In genomic region chr6:161838306-161839035, GRCh38 we compare ENCODE assay signal across 1 cellular context.
TF ChIP-seq lines count a peak whose summit lies in the region.

No MANE protein-coding gene starts in this region.

TF ChIP-seq in HepG2, 621 proteins besides CTCF, POLR2A, EP300 and RAD21 (continued from another document and continues in another):
- no peak for TF ChIP-seq ZNF484 (CRISPR knock-in tag; IDR thresholded peaks at IDR 0.05; ENCODE audit: borderline replicate concordance, low read depth)
- TF ChIP-seq, protein P1, sequence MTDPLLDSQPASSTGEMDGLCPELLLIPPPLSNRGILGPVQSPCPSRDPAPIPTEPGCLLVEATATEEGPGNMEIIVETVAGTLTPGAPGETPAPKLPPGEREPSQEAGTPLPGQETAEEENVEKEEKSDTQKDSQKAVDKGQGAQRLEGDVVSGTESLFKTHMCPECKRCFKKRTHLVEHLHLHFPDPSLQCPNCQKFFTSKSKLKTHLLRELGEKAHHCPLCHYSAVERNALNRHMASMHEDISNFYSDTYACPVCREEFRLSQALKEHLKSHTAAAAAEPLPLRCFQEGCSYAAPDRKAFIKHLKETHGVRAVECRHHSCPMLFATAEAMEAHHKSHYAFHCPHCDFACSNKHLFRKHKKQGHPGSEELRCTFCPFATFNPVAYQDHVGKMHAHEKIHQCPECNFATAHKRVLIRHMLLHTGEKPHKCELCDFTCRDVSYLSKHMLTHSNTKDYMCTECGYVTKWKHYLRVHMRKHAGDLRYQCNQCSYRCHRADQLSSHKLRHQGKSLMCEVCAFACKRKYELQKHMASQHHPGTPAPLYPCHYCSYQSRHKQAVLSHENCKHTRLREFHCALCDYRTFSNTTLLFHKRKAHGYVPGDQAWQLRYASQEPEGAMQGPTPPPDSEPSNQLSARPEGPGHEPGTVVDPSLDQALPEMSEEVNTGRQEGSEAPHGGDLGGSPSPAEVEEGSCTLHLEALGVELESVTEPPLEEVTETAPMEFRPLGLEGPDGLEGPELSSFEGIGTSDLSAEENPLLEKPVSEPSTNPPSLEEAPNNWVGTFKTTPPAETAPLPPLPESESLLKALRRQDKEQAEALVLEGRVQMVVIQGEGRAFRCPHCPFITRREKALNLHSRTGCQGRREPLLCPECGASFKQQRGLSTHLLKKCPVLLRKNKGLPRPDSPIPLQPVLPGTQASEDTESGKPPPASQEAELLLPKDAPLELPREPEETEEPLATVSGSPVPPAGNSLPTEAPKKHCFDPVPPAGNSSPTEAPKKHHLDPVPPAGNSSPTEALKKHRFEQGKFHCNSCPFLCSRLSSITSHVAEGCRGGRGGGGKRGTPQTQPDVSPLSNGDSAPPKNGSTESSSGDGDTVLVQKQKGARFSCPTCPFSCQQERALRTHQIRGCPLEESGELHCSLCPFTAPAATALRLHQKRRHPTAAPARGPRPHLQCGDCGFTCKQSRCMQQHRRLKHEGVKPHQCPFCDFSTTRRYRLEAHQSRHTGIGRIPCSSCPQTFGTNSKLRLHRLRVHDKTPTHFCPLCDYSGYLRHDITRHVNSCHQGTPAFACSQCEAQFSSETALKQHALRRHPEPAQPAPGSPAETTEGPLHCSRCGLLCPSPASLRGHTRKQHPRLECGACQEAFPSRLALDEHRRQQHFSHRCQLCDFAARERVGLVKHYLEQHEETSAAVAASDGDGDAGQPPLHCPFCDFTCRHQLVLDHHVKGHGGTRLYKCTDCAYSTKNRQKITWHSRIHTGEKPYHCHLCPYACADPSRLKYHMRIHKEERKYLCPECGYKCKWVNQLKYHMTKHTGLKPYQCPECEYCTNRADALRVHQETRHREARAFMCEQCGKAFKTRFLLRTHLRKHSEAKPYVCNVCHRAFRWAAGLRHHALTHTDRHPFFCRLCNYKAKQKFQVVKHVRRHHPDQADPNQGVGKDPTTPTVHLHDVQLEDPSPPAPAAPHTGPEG (CRISPR knock-in tag; IDR thresholded peaks at IDR 0.05), result no peak
- no peak for TF ChIP-seq SIN3A (IDR thresholded peaks at IDR 0.05; ENCODE audit: borderline replicate concordance, low read depth, low read length)
- no peak for TF ChIP-seq KAT7 (CRISPR knock-in tag; IDR thresholded peaks at IDR 0.05; ENCODE audit: borderline replicate concordance)
- no peak for TF ChIP-seq TEAD2 (CRISPR knock-in tag; IDR thresholded peaks at IDR 0.05)
- no peak for TF ChIP-seq ZNF256 (CRISPR knock-in tag; conservative IDR thresholded peaks at IDR 0.05)
- TF ChIP-seq MIER2 (CRISPR knock-in tag; IDR thresholded peaks at IDR 0.05), result no peak
- no peak for TF ChIP-seq PRDM4 (CRISPR knock-in tag; IDR thresholded peaks at IDR 0.05; ENCODE audit: borderline replicate concordance)
- TF ChIP-seq ZSCAN12 (CRISPR knock-in tag; IDR thresholded peaks at IDR 0.05), result no peak
- no peak for TF ChIP-seq TERF1 (CRISPR knock-in tag; IDR thresholded peaks at IDR 0.05)
- TF ChIP-seq MTA3 (CRISPR knock-in tag; IDR thresholded peaks at IDR 0.05), result no peak
- TF ChIP-seq ZNF713 (CRISPR knock-in tag; IDR thresholded peaks at IDR 0.05), result no peak
- no peak for TF ChIP-seq ZNF12 (CRISPR knock-in tag; IDR thresholded peaks at IDR 0.05)
- TF ChIP-seq ZBTB42 (CRISPR knock-in tag; IDR thresholded peaks at IDR 0.05), result no peak
- TF ChIP-seq MEF2D (CRISPR knock-in tag; IDR thresholded peaks at IDR 0.05), result no peak
- TF ChIP-seq ZSCAN30 (CRISPR knock-in tag; IDR thresholded peaks at IDR 0.05), result no peak
- no peak for TF ChIP-seq ARID3A (IDR thresholded peaks at IDR 0.05; ENCODE audit: low read depth, low read length)
- TF ChIP-seq ZNF441 (CRISPR knock-in tag; IDR thresholded peaks at IDR 0.05; ENCODE audit: borderline replicate concordance), result no peak
- peak; percentile 69; the same call in 1 of the 2 replicates for TF ChIP-seq TCF7 (IDR thresholded peaks at IDR 0.05; ENCODE audit: low read depth)
- TF ChIP-seq KAT8 (CRISPR knock-in tag; IDR thresholded peaks at IDR 0.05), result no peak
- no peak for TF ChIP-seq ZFAT (CRISPR knock-in tag; conservative IDR thresholded peaks at IDR 0.05)
- TF ChIP-seq ARID2 (CRISPR knock-in tag; IDR thresholded peaks at IDR 0.05; ENCODE audit: borderline replicate concordance), result no peak
- no peak for TF ChIP-seq SNAPC2 (CRISPR knock-in tag; IDR thresholded peaks at IDR 0.05)
- no peak for TF ChIP-seq ADNP (CRISPR knock-in tag; IDR thresholded peaks at IDR 0.05)
- TF ChIP-seq ZNF577 (CRISPR knock-in tag; IDR thresholded peaks at IDR 0.05; ENCODE audit: borderline replicate concordance, low read depth), result no peak
- no peak for TF ChIP-seq TOPORS (CRISPR knock-in tag; IDR thresholded peaks at IDR 0.05)
- TF ChIP-seq ZNF782 (CRISPR knock-in tag; IDR thresholded peaks at IDR 0.05; ENCODE audit: borderline replicate concordance), result peak; percentile 21; the same call in 1 of the 2 replicates
- TF ChIP-seq POGZ (CRISPR knock-in tag; IDR thresholded peaks at IDR 0.05), result peak; percentile 70; the same call in 1 of the 2 replicates
- 0 out of 2 replicates have a peak, but pooled peaks have one; percentile 11 for TF ChIP-seq PPARG (CRISPR knock-in tag; conservative IDR thresholded peaks at IDR 0.05)
- TF ChIP-seq LCORL (IDR thresholded peaks at IDR 0.05), result no peak
- peak; percentile 58 for TF ChIP-seq LCORL (CRISPR knock-in tag; IDR thresholded peaks at IDR 0.05)
- TF ChIP-seq, protein P2, sequence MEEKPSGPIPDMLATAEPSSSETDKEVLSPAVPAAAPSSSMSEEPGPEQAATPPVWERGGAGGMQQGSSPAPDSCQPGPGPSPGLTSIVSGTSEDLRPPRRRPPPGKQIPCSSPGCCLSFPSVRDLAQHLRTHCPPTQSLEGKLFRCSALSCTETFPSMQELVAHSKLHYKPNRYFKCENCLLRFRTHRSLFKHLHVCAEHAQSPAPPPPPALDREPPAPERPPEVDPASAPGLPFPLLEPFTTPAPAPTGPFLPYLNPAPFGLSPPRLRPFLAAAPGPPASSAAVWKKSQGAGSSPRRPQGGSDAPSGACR (CRISPR knock-in tag; IDR thresholded peaks at IDR 0.05), result no peak
- no peak for TF ChIP-seq PTBP1 (IDR thresholded peaks at IDR 0.05; ENCODE audit: low read depth, low read length, poor library complexity, severe bottlenecking)
- TF ChIP-seq ARID5B (CRISPR knock-in tag; IDR thresholded peaks at IDR 0.05), result peak; percentile 73
- TF ChIP-seq ZFP36L1 (CRISPR knock-in tag; IDR thresholded peaks at IDR 0.05), result no peak
- TF ChIP-seq EHMT2 (IDR thresholded peaks at IDR 0.05; ENCODE audit: borderline replicate concordance, low read depth, low read length), result no peak
- no peak for TF ChIP-seq ZNF10 (CRISPR knock-in tag; IDR thresholded peaks at IDR 0.05; ENCODE audit: borderline replicate concordance, low read depth)
- TF ChIP-seq ZNF607 (CRISPR knock-in tag; IDR thresholded peaks at IDR 0.05; ENCODE audit: borderline replicate concordance), result no peak
- no peak for TF ChIP-seq FIP1L1 (IDR thresholded peaks at IDR 0.05; ENCODE audit: borderline replicate concordance, insufficient read depth, low read depth, low read length)
- TF ChIP-seq TMF1 (CRISPR knock-in tag; IDR thresholded peaks at IDR 0.05; ENCODE audit: low read depth), result no peak
- TF ChIP-seq AHR (CRISPR knock-in tag; IDR thresholded peaks at IDR 0.05), result no peak
- TF ChIP-seq RBM22 (optimal IDR thresholded peaks at IDR 0.05; ENCODE audit: low read length), result no peak
- TF ChIP-seq, protein P3, sequence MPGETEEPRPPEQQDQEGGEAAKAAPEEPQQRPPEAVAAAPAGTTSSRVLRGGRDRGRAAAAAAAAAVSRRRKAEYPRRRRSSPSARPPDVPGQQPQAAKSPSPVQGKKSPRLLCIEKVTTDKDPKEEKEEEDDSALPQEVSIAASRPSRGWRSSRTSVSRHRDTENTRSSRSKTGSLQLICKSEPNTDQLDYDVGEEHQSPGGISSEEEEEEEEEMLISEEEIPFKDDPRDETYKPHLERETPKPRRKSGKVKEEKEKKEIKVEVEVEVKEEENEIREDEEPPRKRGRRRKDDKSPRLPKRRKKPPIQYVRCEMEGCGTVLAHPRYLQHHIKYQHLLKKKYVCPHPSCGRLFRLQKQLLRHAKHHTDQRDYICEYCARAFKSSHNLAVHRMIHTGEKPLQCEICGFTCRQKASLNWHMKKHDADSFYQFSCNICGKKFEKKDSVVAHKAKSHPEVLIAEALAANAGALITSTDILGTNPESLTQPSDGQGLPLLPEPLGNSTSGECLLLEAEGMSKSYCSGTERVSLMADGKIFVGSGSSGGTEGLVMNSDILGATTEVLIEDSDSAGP (CRISPR knock-in tag; IDR thresholded peaks at IDR 0.05; ENCODE audit: borderline replicate concordance), result peak; percentile 75
- no peak for TF ChIP-seq SALL2 (CRISPR knock-in tag; IDR thresholded peaks at IDR 0.05)
- no peak for TF ChIP-seq ZFP62 (CRISPR knock-in tag; IDR thresholded peaks at IDR 0.05)
- no peak for TF ChIP-seq RXRB (CRISPR knock-in tag; IDR thresholded peaks at IDR 0.05; ENCODE audit: borderline replicate concordance)
- TF ChIP-seq, protein P4, sequence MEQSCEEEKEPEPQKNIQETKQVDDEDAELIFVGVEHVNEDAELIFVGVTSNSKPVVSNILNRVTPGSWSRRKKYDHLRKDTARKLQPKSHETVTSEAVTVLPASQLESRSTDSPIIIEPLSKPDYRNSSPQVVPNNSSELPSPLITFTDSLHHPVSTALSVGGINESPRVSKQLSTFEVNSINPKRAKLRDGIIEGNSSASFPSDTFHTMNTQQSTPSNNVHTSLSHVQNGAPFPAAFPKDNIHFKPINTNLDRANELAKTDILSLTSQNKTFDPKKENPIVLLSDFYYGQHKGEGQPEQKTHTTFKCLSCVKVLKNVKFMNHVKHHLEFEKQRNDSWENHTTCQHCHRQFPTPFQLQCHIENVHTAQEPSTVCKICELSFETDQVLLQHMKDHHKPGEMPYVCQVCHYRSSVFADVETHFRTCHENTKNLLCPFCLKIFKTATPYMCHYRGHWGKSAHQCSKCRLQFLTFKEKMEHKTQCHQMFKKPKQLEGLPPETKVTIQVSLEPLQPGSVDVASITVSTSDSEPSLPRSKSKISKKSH (CRISPR knock-in tag; IDR thresholded peaks at IDR 0.05; ENCODE audit: borderline replicate concordance), result no peak
- peak; percentile 32; the same call in 1 of the 2 replicates for TF ChIP-seq ZNF768 (CRISPR knock-in tag; IDR thresholded peaks at IDR 0.05)
- peak; percentile 45 for TF ChIP-seq CBX1 (IDR thresholded peaks at IDR 0.05; ENCODE audit: low read depth)
- TF ChIP-seq ZNF589 (CRISPR knock-in tag; conservative IDR thresholded peaks at IDR 0.05), result no peak
